Comparison of ENCODE assay signal across 8 cellular contexts in genomic region chr19:20999731-21000352, GRCh38. TPM values are rescaled to one million over a fixed set of nuclear protein-coding genes. Genes with fewer than 3 reads are reported as not detected.
DNase-seq lines count a peak whose midpoint lies in the region; ATAC-seq and TF ChIP-seq lines count a peak whose summit lies in the region.

No MANE protein-coding gene starts in this region.

- H3K36me3 Mint-ChIP-seq in Caco-2 (ENCODE audit: insufficient read depth, unreplicated experiment), result no peaks in the 10 kb centered on the region

- POLR2A ChIA-PET in Caco-2 (lab: Charles Lee), result no interaction called here

- DNase-seq in NCI-H526 (lab: John Stamatoyannopoulos, UW), result peak; percentile 89 to 90
- peak; percentile 76 for DNase-seq in activated CD8-positive, alpha-beta memory T cell treated with anti-CD3 and anti-CD28 coated beads, Interleukin-2, amount 50 U/mL, for 4 hours
- peak; percentile 90 for DNase-seq in epithelial cell of esophagus (ENCODE audit: low read depth)
- peak; percentile 92 for DNase-seq in middle frontal gyrus (ENCODE audit: extremely low spot score, low spot score)
- DNase-seq in stimulated activated CD8-positive, alpha-beta memory T cell treated with anti-CD3 and anti-CD28 coated beads, Interleukin-15, amount 100 ng/mL, for 4 hours (ENCODE audit: low read depth in 2 of 2), result peak; percentile 61 to 77
- DNase-seq in Caco-2, result no peak

- H3K27me3 ChIP-seq in Caco-2 (replicated peaks; ENCODE audit: control insufficient read depth, insufficient read depth, low read length), result no peaks in the 10 kb centered on the region

- H3K9me3 ChIP-seq in Caco-2, result no peaks in the 10 kb centered on the region

- peaks cover 18% of the 10 kb centered on the region for H3K9me3 Mint-ChIP-seq in Caco-2 (ENCODE audit: unreplicated experiment)

- CTCF ChIA-PET in Caco-2 (lab: Charles Lee), result no interaction called here

- H3K4me1 ChIP-seq in Caco-2, result no peaks in the 10 kb centered on the region

- H3K27ac Mint-ChIP-seq in Caco-2 (ENCODE audit: unreplicated experiment), result no peak overlapping the region

- intact Hi-C loops in Caco-2 (cut with micrococcal nuclease; ENCODE audit: unreplicated experiment), result no loop called here

- no peaks in the 10 kb centered on the region for H3K36me3 ChIP-seq in Caco-2 (ENCODE audit: control insufficient read depth, insufficient read depth, low read length)

- no peak overlapping the region for H3K4me3 Mint-ChIP-seq in Caco-2 (ENCODE audit: unreplicated experiment)

- no peaks in the 10 kb centered on the region for H3K27me3 Mint-ChIP-seq in Caco-2 (ENCODE audit: insufficient read depth, unreplicated experiment)

- no peaks in the 10 kb centered on the region for H3K4me1 Mint-ChIP-seq in Caco-2 (ENCODE audit: low read depth, unreplicated experiment)

- H3K4me3 ChIP-seq in epithelial cell of esophagus (ENCODE audit: low read length), result peak overlapping the region; percentile 59
- no peak overlapping the region for H3K4me3 ChIP-seq in Caco-2 (ENCODE audit: low read depth, low read length)

- ATAC-seq in GM18520 (IDR thresholded peaks at IDR 0.05; ENCODE audit: unreplicated experiment), result peak; percentile 72
- peak; percentile 81 for ATAC-seq in HG03064 (IDR thresholded peaks at IDR 0.05; ENCODE audit: low read depth, unreplicated experiment)

- TF ChIP-seq CTCF in epithelial cell of esophagus (IDR thresholded peaks at IDR 0.05; ENCODE audit: insufficient read depth, low read depth, low read length, missing control alignments) (no peak), Caco-2 (IDR thresholded peaks at IDR 0.05; ENCODE audit: insufficient read depth in 1 of 2, low read depth in 1 of 2, low read length in 1 of 2, severe bottlenecking in 1 of 2, unreplicated experiment in 1 of 2) (no peak)

- no TSS peak for BruUV-seq in Caco-2 (replicated peaks; lab: Mats Ljungman, UMichigan)

RNA-seq across cellular contexts. Expression of gene ZNF430, which starts 20.6 kb away (rescaled TPM):
- total RNA-seq in Caco-2 (2022), result 9.5 and 11.1 TPM in 2 replicates

Comparison
In these comparisons a context has a peak if more than half of its experiments do, and no peak if none do; other contexts are left out.
1. DNase-seq: peak in NCI-H526 (2 of 2), activated CD8-positive, alpha-beta memory T cell treated with anti-CD3 and anti-CD28 coated beads, Interleukin-2, amount 50 U/mL, for 4 hours (single experiment), epithelial cell of esophagus (single experiment), middle frontal gyrus (single experiment) and stimulated activated CD8-positive, alpha-beta memory T cell treated with anti-CD3 and anti-CD28 coated beads, Interleukin-15, amount 100 ng/mL, for 4 hours (2 of 2); none in Caco-2 (0 of 2).